Comparison of ENCODE assay signal across 25 cellular contexts in the genomic region with DNA sequence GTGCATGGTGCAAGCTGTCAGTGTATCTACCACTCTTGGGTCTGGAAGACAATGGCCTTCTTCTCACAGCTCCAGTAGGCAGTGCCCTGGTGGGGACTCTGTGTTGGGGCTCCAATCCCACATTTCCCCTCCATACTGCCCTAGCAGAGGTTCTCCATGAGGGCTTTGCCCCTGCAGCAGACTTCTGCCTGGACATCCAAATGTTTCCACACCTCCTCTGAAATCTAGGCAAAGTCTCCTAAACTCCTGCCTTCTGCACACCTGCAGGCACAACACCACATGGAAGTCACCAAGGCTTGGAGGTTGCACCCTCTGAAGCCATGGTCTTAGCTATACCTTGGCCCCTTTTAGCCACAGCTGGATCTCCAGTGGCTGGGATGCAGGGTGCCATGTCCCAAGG.
"Had no signal": no experiment of that assay in that cellular context is flagged by ENCODE, and none has a peak within 500 bp of the region (broad histone marks: within the 10 kb centered on the region; RNA-seq: fewer than 3 reads in every experiment).

No MANE protein-coding gene starts in this region.

- H3K36me3 ChIP-seq: colonic mucosa, esophagus squamous epithelium, gastrocnemius medialis, heart right ventricle, left ventricle myocardium inferior, lower lobe of right lung had no signal

- ATAC-seq: effector memory CD8-positive, alpha-beta T cell; esophagus mucosa; gastrocnemius medialis; heart right ventricle; left colon; left lobe of liver; lower lobe of right lung; mucosa of descending colon had no signal

- H3K27ac Mint-ChIP-seq: dendritic cell treated with granulocyte-macrophage colony-stimulating factor and Interleukin-4, amounts not matched to agents 40 ng/mL and 50 ng/mL, for 4 days; effector memory CD8-positive, alpha-beta T cell; endodermal cell; mesothelial cell of epicardium; naive B cell had no signal

- H3K27ac ChIP-seq: colonic mucosa, epithelial cell of prostate, esophagus squamous epithelium, gastrocnemius medialis, heart right ventricle, left ventricle myocardium inferior, lower lobe of right lung had no signal

- H3K4me3 ChIP-seq: colonic mucosa, esophagus squamous epithelium, gastrocnemius medialis, heart right ventricle, left ventricle myocardium inferior, lower lobe of right lung, mucosa of descending colon had no signal

- H3K4me3 Mint-ChIP-seq: dendritic cell treated with granulocyte-macrophage colony-stimulating factor and Interleukin-4, amounts not matched to agents 40 ng/mL and 50 ng/mL, for 4 days; effector memory CD8-positive, alpha-beta T cell; endodermal cell; mesothelial cell of epicardium; naive B cell had no signal

- DNase-seq: colonic mucosa; cortex of kidney; effector CD8-positive, alpha-beta T cell; effector memory CD8-positive, alpha-beta T cell; endodermal cell; erythroblast; esophagus squamous epithelium; foreskin fibroblast; foreskin melanocyte; gastrocnemius medialis; glutamatergic neuron; head of caudate nucleus; heart right ventricle; hippocampal formation; left colon; left ventricle myocardium inferior; lower lobe of right lung; mesenchymal stem cell; mucosa of descending colon; naive B cell had no signal

- H3K27me3 ChIP-seq: colonic mucosa, esophagus squamous epithelium, gastrocnemius medialis, heart right ventricle had no signal

- H3K4me1 Mint-ChIP-seq: endodermal cell, naive B cell had no signal

- H3K9me3 ChIP-seq: colonic mucosa had no signal

- H3K4me1 ChIP-seq: colonic mucosa, gastrocnemius medialis, left ventricle myocardium inferior had no signal
